20 cellular contexts compared by ENCODE assay signal in genomic region chr6:30231067-30231466, GRCh38.
"Had no signal": no experiment of that assay in that cellular context is flagged by ENCODE, and none has a peak within 500 bp of the region (broad histone marks: within the 10 kb centered on the region; RNA-seq: fewer than 3 reads in every experiment).

No MANE protein-coding gene starts in this region.

- DNase-seq: activated CD4-positive, alpha-beta T cell treated with anti-CD3 and anti-CD28 coated beads, Interleukin-2, amount 10 ng/mL, durations not matched to agents 24 days and 14 days; activated CD8-positive, alpha-beta T cell treated with anti-CD3 and anti-CD28 coated beads, Interleukin-2, amount 10 ng/mL, durations not matched to agents 7 days and 5 days; activated naive CD4-positive, alpha-beta T cell treated with anti-CD3 and anti-CD28 coated beads, Interleukin-2, amount 10 ng/mL, durations not matched to agents 7 days and 5 days; activated naive CD8-positive, alpha-beta T cell treated with anti-CD3 and anti-CD28 coated beads, Interleukin-2, amount 50 U/mL, for 24 hours; activated T-cell treated with anti-CD3 and anti-CD28 coated beads, Interleukin-2, amount 50 U/mL, for 24 hours; anterior cingulate cortex; brain microvascular endothelial cell; colonic mucosa; kidney; pancreas; stimulated activated CD4-positive, alpha-beta T cell treated with anti-CD3 and anti-CD28 coated beads, Interleukin-4, amount 100 ng/mL, for 24 hours; T1000; upper lobe of right lung had no signal

- H3K4me1 ChIP-seq: colonic mucosa, pancreas, upper lobe of right lung had no signal

- H3K9me3 ChIP-seq: colonic mucosa, neutrophil, pancreas, thoracic aorta, upper lobe of right lung had no signal

- H3K27ac ChIP-seq: brain microvascular endothelial cell, colonic mucosa, neutrophil, pancreas, thoracic aorta, upper lobe of right lung had no signal

- H3K27me3 ChIP-seq: brain microvascular endothelial cell, pancreas, upper lobe of right lung had no signal

- H3K36me3 ChIP-seq: brain microvascular endothelial cell, colonic mucosa, neutrophil, pancreas, thoracic aorta, upper lobe of right lung had no signal

- ATAC-seq: activated CD8-positive, alpha-beta T cell treated with anti-CD3 and anti-CD28 coated beads, Interleukin-2, amount 10 ng/mL, durations not matched to agents 7 days and 5 days; activated naive CD8-positive, alpha-beta T cell treated with anti-CD3 and anti-CD28 coated beads, Interleukin-2, amount 50 U/mL, for 24 hours; left lobe of liver; natural killer cell treated with Interleukin-12 subunit alpha and Interleukin-12 subunit beta and Interleukin-15 and Interleukin-18, amount 100 ng/mL, for 72 hours; pancreas; sciatic nerve; stimulated activated memory B cell treated with anti-CD40 and anti-IgM and Interleukin-4, amounts not matched to agents 10 μg/mL and 1 μg/mL and 100 μg/mL, for 72 hours; upper lobe of right lung had no signal

- H3K4me3 ChIP-seq: colonic mucosa, lung, pancreas, thoracic aorta, upper lobe of right lung had no signal
